ENCODE assay signal across 3 cellular contexts in genomic region chr14:34173916-34174315, GRCh38.
"Had no signal": no experiment of that assay in that cellular context is flagged by ENCODE, and none has a peak within 500 bp of the region (broad histone marks: within the 10 kb centered on the region; RNA-seq: fewer than 3 reads in every experiment).

No MANE protein-coding gene starts in this region.

- DNase-seq: GDM1, GF-D8 had no signal

- H3K4me3 ChIP-seq: GM12878 had no signal

- ATAC-seq: GM12878 had no signal
